Comparison of ENCODE assay signal across 8 cellular contexts in the genomic region with DNA sequence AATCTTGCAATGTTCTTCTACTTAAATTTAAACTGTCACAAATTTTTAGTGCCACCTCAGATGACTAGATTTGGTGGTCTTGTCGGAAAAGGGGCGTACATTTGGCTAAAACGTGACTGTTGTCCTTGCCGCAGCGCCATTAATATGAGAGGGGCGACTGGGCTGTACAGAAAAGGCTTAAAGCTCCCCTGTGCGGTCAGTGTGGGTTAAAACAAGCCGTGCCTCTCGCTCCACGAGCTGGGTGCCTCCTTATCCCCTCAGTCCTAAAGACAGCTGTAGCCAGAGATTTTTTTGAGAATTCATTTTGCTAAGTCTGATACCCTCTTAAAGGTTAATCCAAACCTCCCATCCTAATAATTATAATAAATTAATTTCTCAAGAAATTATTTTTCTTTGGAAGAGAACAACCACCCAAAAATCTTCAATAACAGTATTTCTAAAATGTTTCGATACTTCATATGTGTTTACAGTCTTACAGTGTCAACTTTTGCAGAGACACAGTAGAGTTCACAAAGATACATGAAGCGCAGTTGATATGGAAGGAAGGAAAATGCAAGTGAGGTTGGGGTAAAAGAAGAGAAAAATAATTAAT.
DNase-seq lines count a peak whose midpoint lies in the region; ATAC-seq, FAIRE-seq and TF ChIP-seq lines count a peak whose summit lies in the region.

No MANE protein-coding gene starts in this region.

- 23 to 29% (median 27%) methylated on average over 12 of the region's 12 CpGs for WGBS in adrenal gland, 4 donors

- peak; percentile 75 for ATAC-seq in stimulated activated naive CD8-positive, alpha-beta T cell treated with anti-CD3 and anti-CD28 coated beads, Interleukin-15, amount 100 ng/mL, for 72 hours
- ATAC-seq in GM18517 (IDR thresholded peaks at IDR 0.05; ENCODE audit: unreplicated experiment): no peak

- TF ChIP-seq CTCF in C4-2B (conservative IDR thresholded peaks at IDR 0.05) (peak; percentile 87), NB4 (IDR thresholded peaks at IDR 0.05; ENCODE audit: low read depth, low read length) (peak; percentile 62), adrenal gland (IDR thresholded peaks at IDR 0.05) (peak; percentile 23 to 55 (median 46))

- no peak overlapping the region for H3K4me3 ChIP-seq in NB4 (ENCODE audit: low read depth, low read length)
- H3K4me3 ChIP-seq in adrenal gland: no peak overlapping the region

- H3K4me1 ChIP-seq in adrenal gland (replicated peaks in 1 of 2): no peaks in the 10 kb centered on the region

- H3K27me3 ChIP-seq in adrenal gland: no peaks in the 10 kb centered on the region

- intact Hi-C loops in adrenal gland (cut with DNase I): loop anchor here in 1 of 2 donors (10.0 kb wide), 1 partner anchor 899 kb away; no protein-coding TSS in a partner anchor
- intact Hi-C loops in activated CD4-positive, alpha-beta T cell treated with anti-CD3 and anti-CD28 coated beads, Interleukin-2, amount 10 ng/mL, durations not matched to agents 24 days and 14 days (cut with micrococcal nuclease): no loop called here

- DNase-seq in GM19239 (ENCODE audit: insufficient read length, low spot score) (no peak), NB4 (ENCODE audit: low read depth) (peak; percentile 69), adrenal gland (peak in 6 of 7 donors; percentile 26 to 67 (median 46)), inferior parietal cortex (ENCODE audit: extremely low spot score) (peak; percentile 50)
- DNase-seq in stimulated activated naive CD8-positive, alpha-beta T cell treated with anti-CD3 and anti-CD28 coated beads, Interleukin-15, amount 100 ng/mL, for 72 hours: peak; percentile 20 to 23
- DNase-seq in activated CD4-positive, alpha-beta T cell treated with anti-CD3 and anti-CD28 coated beads, Interleukin-2, amount 10 ng/mL, durations not matched to agents 24 days and 14 days: no peak

- H3K36me3 Mint-ChIP-seq in activated CD4-positive, alpha-beta T cell treated with anti-CD3 and anti-CD28 coated beads, Interleukin-2, amount 10 ng/mL, durations not matched to agents 24 days and 14 days (ENCODE audit: low read depth): no peaks in the 10 kb centered on the region

- no peaks in the 10 kb centered on the region for H3K9me3 ChIP-seq in adrenal gland (replicated peaks in 1 of 3)

- no peak overlapping the region for H3K27ac Mint-ChIP-seq in stimulated activated naive CD8-positive, alpha-beta T cell treated with anti-CD3 and anti-CD28 coated beads, Interleukin-15, amount 100 ng/mL, for 72 hours
- H3K27ac Mint-ChIP-seq in activated CD4-positive, alpha-beta T cell treated with anti-CD3 and anti-CD28 coated beads, Interleukin-2, amount 10 ng/mL, durations not matched to agents 24 days and 14 days: no peak overlapping the region

- peaks cover 61% of the 10 kb centered on the region for H3K27me3 Mint-ChIP-seq in stimulated activated naive CD8-positive, alpha-beta T cell treated with anti-CD3 and anti-CD28 coated beads, Interleukin-15, amount 100 ng/mL, for 72 hours
- H3K27me3 Mint-ChIP-seq in activated CD4-positive, alpha-beta T cell treated with anti-CD3 and anti-CD28 coated beads, Interleukin-2, amount 10 ng/mL, durations not matched to agents 24 days and 14 days: peaks cover 33% of the 10 kb centered on the region

- FAIRE-seq in GM19239 (lab: Jason Lieb, UNC): peak; percentile 52

- no peaks in the 10 kb centered on the region for H3K4me1 Mint-ChIP-seq in stimulated activated naive CD8-positive, alpha-beta T cell treated with anti-CD3 and anti-CD28 coated beads, Interleukin-15, amount 100 ng/mL, for 72 hours
- no peaks in the 10 kb centered on the region for H3K4me1 Mint-ChIP-seq in activated CD4-positive, alpha-beta T cell treated with anti-CD3 and anti-CD28 coated beads, Interleukin-2, amount 10 ng/mL, durations not matched to agents 24 days and 14 days

- no peak overlapping the region for H3K4me3 Mint-ChIP-seq in stimulated activated naive CD8-positive, alpha-beta T cell treated with anti-CD3 and anti-CD28 coated beads, Interleukin-15, amount 100 ng/mL, for 72 hours
- H3K4me3 Mint-ChIP-seq in activated CD4-positive, alpha-beta T cell treated with anti-CD3 and anti-CD28 coated beads, Interleukin-2, amount 10 ng/mL, durations not matched to agents 24 days and 14 days: no peak overlapping the region

- H3K36me3 ChIP-seq in adrenal gland (replicated peaks in 1 of 2): no peaks in the 10 kb centered on the region

- TF ChIP-seq POLR2A in NB4 (IDR thresholded peaks at IDR 0.05; ENCODE audit: extremely low read depth, insufficient read length) (no peak), adrenal gland (IDR thresholded peaks at IDR 0.05) (no peak)

- peaks cover 10 to 12% of the 10 kb centered on the region in 2 donors for H3K9me3 Mint-ChIP-seq in stimulated activated naive CD8-positive, alpha-beta T cell treated with anti-CD3 and anti-CD28 coated beads, Interleukin-15, amount 100 ng/mL, for 72 hours
- H3K9me3 Mint-ChIP-seq in activated CD4-positive, alpha-beta T cell treated with anti-CD3 and anti-CD28 coated beads, Interleukin-2, amount 10 ng/mL, durations not matched to agents 24 days and 14 days: no peaks in the 10 kb centered on the region

- H3K27ac ChIP-seq in C4-2B (no peak overlapping the region), adrenal gland (no peak overlapping the region)

Comparison
In these comparisons a context has a peak if more than half of its experiments do, and no peak if none do; other contexts are left out.
1. DNase-seq: peak in NB4 (single experiment), adrenal gland (6 of 7), inferior parietal cortex (single experiment) and stimulated activated naive CD8-positive, alpha-beta T cell treated with anti-CD3 and anti-CD28 coated beads, Interleukin-15, amount 100 ng/mL, for 72 hours (2 of 2); none in GM19239 (single experiment) and activated CD4-positive, alpha-beta T cell treated with anti-CD3 and anti-CD28 coated beads, Interleukin-2, amount 10 ng/mL, durations not matched to agents 24 days and 14 days (single experiment).
2. Peak in every context shown above with its lines, with median percentiles within 50 percentile points of each other: CTCF ChIP-seq.